ENCODE assay signal across 21 cellular contexts in genomic region chr1:91541918-91542533, GRCh38.
"Had no signal": no experiment of that assay in that cellular context is flagged by ENCODE, and none has a peak within 500 bp of the region (broad histone marks: within the 10 kb centered on the region; RNA-seq: fewer than 3 reads in every experiment).

No MANE protein-coding gene starts in this region.

- DNase-seq: activated CD4-positive, alpha-beta T cell treated with anti-CD3 and anti-CD28 coated beads for 1 hour; activated CD4-positive, alpha-beta T cell treated with anti-CD3 and anti-CD28 coated beads, Interleukin-2, amount 10 ng/mL, durations not matched to agents 24 days and 14 days; activated CD4-positive, alpha-beta T cell treated with anti-CD3 and anti-CD28 coated beads, Interleukin-2, amount 50 U/mL, for 48 hours; activated effector memory CD4-positive, alpha-beta T cell treated with anti-CD3 and anti-CD28 coated beads, Interleukin-2, amount 50 U/mL, for 16 hours; activated naive CD4-positive, alpha-beta T cell treated with Interleukin-2 at 50 U/mL for 16 hours; activated naive CD8-positive, alpha-beta T cell treated with anti-CD3 and anti-CD28 coated beads for 36 hours; activated T-cell treated with anti-CD3 and anti-CD28 coated beads, Interleukin-2, amount 50 U/mL, for 4 hours; Karpas-422; MM.1S; NCI-H1105; NCI-H1436; NCI-H1694 treated with DMSO at 0.1 percent for 48 hours; NCI-H2029 treated with DMSO at 0.1 percent for 48 hours; NCI-H510A treated with DMSO at 0.1 percent for 48 hours; NCI-H69; PC-3; SHP77 treated with DMSO at 0.1 percent for 48 hours; T-helper 17 cell; T-helper 9 cell had no signal

- H3K4me3 Mint-ChIP-seq: activated CD4-positive, alpha-beta T cell treated with anti-CD3 and anti-CD28 coated beads, Interleukin-2, amount 10 ng/mL, durations not matched to agents 24 days and 14 days; activated naive CD8-positive, alpha-beta T cell treated with anti-CD3 and anti-CD28 coated beads for 36 hours; activated T-cell treated with anti-CD3 and anti-CD28 coated beads, Interleukin-2, amount 50 U/mL, for 4 hours; T-helper 17 cell; WTC11 had no signal

- H3K36me3 Mint-ChIP-seq: WTC11 had no signal

- H3K27ac Mint-ChIP-seq: activated CD4-positive, alpha-beta T cell treated with anti-CD3 and anti-CD28 coated beads, Interleukin-2, amount 10 ng/mL, durations not matched to agents 24 days and 14 days; activated naive CD8-positive, alpha-beta T cell treated with anti-CD3 and anti-CD28 coated beads for 36 hours; T-helper 17 cell; WTC11 had no signal

- H3K4me3 ChIP-seq: K562 had no signal

- H3K9me3 Mint-ChIP-seq: activated CD4-positive, alpha-beta T cell treated with anti-CD3 and anti-CD28 coated beads, Interleukin-2, amount 10 ng/mL, durations not matched to agents 24 days and 14 days; activated T-cell treated with anti-CD3 and anti-CD28 coated beads, Interleukin-2, amount 50 U/mL, for 4 hours; WTC11 had no signal

- H3K27me3 Mint-ChIP-seq: activated naive CD8-positive, alpha-beta T cell treated with anti-CD3 and anti-CD28 coated beads for 36 hours; T-helper 17 cell had no signal

- ATAC-seq: activated T-cell treated with anti-CD3 and anti-CD28 coated beads, Interleukin-2, amount 50 U/mL, for 4 hours; K562; PC-3; T-helper 17 cell; WTC11 had no signal
